Comparison of ENCODE assay signal across 1 cellular context in genomic region chr7:66050990-66051424, GRCh38.
TF ChIP-seq lines count a peak whose summit lies in the region.

No MANE protein-coding gene starts in this region.

TF ChIP-seq in HepG2, 621 proteins besides CTCF, POLR2A, EP300 and RAD21 (continued from another document and continues in another):
- TF ChIP-seq, protein P1, sequence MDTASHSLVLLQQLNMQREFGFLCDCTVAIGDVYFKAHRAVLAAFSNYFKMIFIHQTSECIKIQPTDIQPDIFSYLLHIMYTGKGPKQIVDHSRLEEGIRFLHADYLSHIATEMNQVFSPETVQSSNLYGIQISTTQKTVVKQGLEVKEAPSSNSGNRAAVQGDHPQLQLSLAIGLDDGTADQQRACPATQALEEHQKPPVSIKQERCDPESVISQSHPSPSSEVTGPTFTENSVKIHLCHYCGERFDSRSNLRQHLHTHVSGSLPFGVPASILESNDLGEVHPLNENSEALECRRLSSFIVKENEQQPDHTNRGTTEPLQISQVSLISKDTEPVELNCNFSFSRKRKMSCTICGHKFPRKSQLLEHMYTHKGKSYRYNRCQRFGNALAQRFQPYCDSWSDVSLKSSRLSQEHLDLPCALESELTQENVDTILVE (CRISPR knock-in tag; IDR thresholded peaks at IDR 0.05) = 0 out of 2 replicates have a peak, but pooled peaks have one; percentile 26
- TF ChIP-seq KLF16 (CRISPR knock-in tag; IDR thresholded peaks at IDR 0.05) = peak in 1 of 2 experiments; percentile 26; a peak in 1 of 4 replicates
- 0 out of 2 replicates have a peak, but pooled peaks have one; percentile 5 for TF ChIP-seq MNT (IDR thresholded peaks at IDR 0.05)
- TF ChIP-seq FOXO1 (CRISPR knock-in tag; IDR thresholded peaks at IDR 0.05) = peak; percentile 45; the same call in 1 of the 2 replicates
- no peak for TF ChIP-seq REST (IDR thresholded peaks at IDR 0.05; ENCODE audit: borderline replicate concordance in 1 of 2, low read depth in 1 of 2, low read length in 2 of 2)
- TF ChIP-seq ZNF614 (CRISPR knock-in tag; IDR thresholded peaks at IDR 0.05; ENCODE audit: borderline replicate concordance) = 0 out of 2 replicates have a peak, but pooled peaks have one; percentile 36
- TF ChIP-seq MEIS1 (CRISPR knock-in tag; IDR thresholded peaks at IDR 0.05; ENCODE audit: borderline replicate concordance) = no peak
- TF ChIP-seq FOXP1 (IDR thresholded peaks at IDR 0.05) = no peak
- no peak for TF ChIP-seq FOXP1 (CRISPR knock-in tag; IDR thresholded peaks at IDR 0.05)
- TF ChIP-seq, protein P2, sequence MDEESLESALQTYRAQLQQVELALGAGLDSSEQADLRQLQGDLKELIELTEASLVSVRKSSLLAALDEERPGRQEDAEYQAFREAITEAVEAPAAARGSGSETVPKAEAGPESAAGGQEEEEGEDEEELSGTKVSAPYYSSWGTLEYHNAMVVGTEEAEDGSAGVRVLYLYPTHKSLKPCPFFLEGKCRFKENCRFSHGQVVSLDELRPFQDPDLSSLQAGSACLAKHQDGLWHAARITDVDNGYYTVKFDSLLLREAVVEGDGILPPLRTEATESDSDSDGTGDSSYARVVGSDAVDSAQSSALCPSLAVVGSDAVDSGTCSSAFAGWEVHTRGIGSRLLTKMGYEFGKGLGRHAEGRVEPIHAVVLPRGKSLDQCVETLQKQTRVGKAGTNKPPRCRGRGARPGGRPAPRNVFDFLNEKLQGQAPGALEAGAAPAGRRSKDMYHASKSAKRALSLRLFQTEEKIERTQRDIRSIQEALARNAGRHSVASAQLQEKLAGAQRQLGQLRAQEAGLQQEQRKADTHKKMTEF (CRISPR knock-in tag; IDR thresholded peaks at IDR 0.05) = 0 out of 2 replicates have a peak, but pooled peaks have one; percentile 26
- peak; percentile 60; the same call in 1 of the 2 replicates for TF ChIP-seq PHF21A (CRISPR knock-in tag; IDR thresholded peaks at IDR 0.05)
- peak; percentile 89 for TF ChIP-seq TEAD3 (CRISPR knock-in tag; optimal IDR thresholded peaks at IDR 0.05; ENCODE audit: borderline replicate concordance)
- no peak for TF ChIP-seq ATF7-NPFF (CRISPR knock-in tag; IDR thresholded peaks at IDR 0.05; ENCODE audit: low read depth)
- no peak for TF ChIP-seq ZNF761 (CRISPR knock-in tag; conservative IDR thresholded peaks at IDR 0.05)
- no peak for TF ChIP-seq ZSCAN22 (CRISPR knock-in tag; IDR thresholded peaks at IDR 0.05)
- TF ChIP-seq DNMT3B (CRISPR knock-in tag; conservative IDR thresholded peaks at IDR 0.05) = 0 out of 2 replicates have a peak, but pooled peaks have one; percentile 49
- TF ChIP-seq GZF1 (CRISPR knock-in tag; IDR thresholded peaks at IDR 0.05) = no peak
- peak; percentile 54; the same call in 1 of the 2 replicates for TF ChIP-seq ATF2 (CRISPR knock-in tag; IDR thresholded peaks at IDR 0.05)
- peak; percentile 24; the same call in 1 of the 2 replicates for TF ChIP-seq ZNF12 (CRISPR knock-in tag; IDR thresholded peaks at IDR 0.05)
- 0 out of 2 replicates have a peak, but pooled peaks have one; percentile 35 for TF ChIP-seq NFIC (IDR thresholded peaks at IDR 0.05; ENCODE audit: low read length)
- no peak for TF ChIP-seq NFE2L1 (CRISPR knock-in tag; IDR thresholded peaks at IDR 0.05; ENCODE audit: borderline replicate concordance)
- TF ChIP-seq HDAC2 (CRISPR knock-in tag; IDR thresholded peaks at IDR 0.05) = peak; percentile 40; the same call in 1 of the 2 replicates
- TF ChIP-seq ZNF335 (CRISPR knock-in tag; IDR thresholded peaks at IDR 0.05) = no peak
- no peak for TF ChIP-seq HINFP (CRISPR knock-in tag; IDR thresholded peaks at IDR 0.05; ENCODE audit: low read depth)
- TF ChIP-seq ZNF720 (CRISPR knock-in tag; IDR thresholded peaks at IDR 0.05) = no peak
- no peak for TF ChIP-seq NR2F2 (IDR thresholded peaks at IDR 0.05; ENCODE audit: borderline replicate concordance, low read depth)
- 0 out of 2 replicates have a peak, but pooled peaks have one; percentile 25 for TF ChIP-seq ZNF770 (CRISPR knock-in tag; IDR thresholded peaks at IDR 0.05)
- no peak for TF ChIP-seq HNRNPL (IDR thresholded peaks at IDR 0.05; ENCODE audit: low read depth, low read length)
- no peak; the same call in 1 of the 2 replicates for TF ChIP-seq ZMYM3 (CRISPR knock-in tag; IDR thresholded peaks at IDR 0.05)
- TF ChIP-seq LCORL (IDR thresholded peaks at IDR 0.05) = 0 out of 2 replicates have a peak, but pooled peaks have one; percentile 35
- TF ChIP-seq LCORL (CRISPR knock-in tag; IDR thresholded peaks at IDR 0.05) = no peak
- peak; percentile 62; the same call in 1 of the 2 replicates for TF ChIP-seq CBX5 (CRISPR knock-in tag; IDR thresholded peaks at IDR 0.05; ENCODE audit: borderline replicate concordance)
- TF ChIP-seq, protein P3, sequence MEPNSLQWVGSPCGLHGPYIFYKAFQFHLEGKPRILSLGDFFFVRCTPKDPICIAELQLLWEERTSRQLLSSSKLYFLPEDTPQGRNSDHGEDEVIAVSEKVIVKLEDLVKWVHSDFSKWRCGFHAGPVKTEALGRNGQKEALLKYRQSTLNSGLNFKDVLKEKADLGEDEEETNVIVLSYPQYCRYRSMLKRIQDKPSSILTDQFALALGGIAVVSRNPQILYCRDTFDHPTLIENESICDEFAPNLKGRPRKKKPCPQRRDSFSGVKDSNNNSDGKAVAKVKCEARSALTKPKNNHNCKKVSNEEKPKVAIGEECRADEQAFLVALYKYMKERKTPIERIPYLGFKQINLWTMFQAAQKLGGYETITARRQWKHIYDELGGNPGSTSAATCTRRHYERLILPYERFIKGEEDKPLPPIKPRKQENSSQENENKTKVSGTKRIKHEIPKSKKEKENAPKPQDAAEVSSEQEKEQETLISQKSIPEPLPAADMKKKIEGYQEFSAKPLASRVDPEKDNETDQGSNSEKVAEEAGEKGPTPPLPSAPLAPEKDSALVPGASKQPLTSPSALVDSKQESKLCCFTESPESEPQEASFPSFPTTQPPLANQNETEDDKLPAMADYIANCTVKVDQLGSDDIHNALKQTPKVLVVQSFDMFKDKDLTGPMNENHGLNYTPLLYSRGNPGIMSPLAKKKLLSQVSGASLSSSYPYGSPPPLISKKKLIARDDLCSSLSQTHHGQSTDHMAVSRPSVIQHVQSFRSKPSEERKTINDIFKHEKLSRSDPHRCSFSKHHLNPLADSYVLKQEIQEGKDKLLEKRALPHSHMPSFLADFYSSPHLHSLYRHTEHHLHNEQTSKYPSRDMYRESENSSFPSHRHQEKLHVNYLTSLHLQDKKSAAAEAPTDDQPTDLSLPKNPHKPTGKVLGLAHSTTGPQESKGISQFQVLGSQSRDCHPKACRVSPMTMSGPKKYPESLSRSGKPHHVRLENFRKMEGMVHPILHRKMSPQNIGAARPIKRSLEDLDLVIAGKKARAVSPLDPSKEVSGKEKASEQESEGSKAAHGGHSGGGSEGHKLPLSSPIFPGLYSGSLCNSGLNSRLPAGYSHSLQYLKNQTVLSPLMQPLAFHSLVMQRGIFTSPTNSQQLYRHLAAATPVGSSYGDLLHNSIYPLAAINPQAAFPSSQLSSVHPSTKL (CRISPR knock-in tag; IDR thresholded peaks at IDR 0.05) = peak; percentile 55
- TF ChIP-seq RXRA (CRISPR knock-in tag; IDR thresholded peaks at IDR 0.05) = peak; percentile 28; the same call in 1 of the 2 replicates
- no peak for TF ChIP-seq TERF1 (CRISPR knock-in tag; IDR thresholded peaks at IDR 0.05)
- TF ChIP-seq CEBPB (IDR thresholded peaks at IDR 0.05; ENCODE audit: borderline replicate concordance, low read depth, low read length) = peak; percentile 89
- TF ChIP-seq ZNF205 (CRISPR knock-in tag; IDR thresholded peaks at IDR 0.05) = no peak
- TF ChIP-seq GABPA (IDR thresholded peaks at IDR 0.05; ENCODE audit: low read depth, low read length) = no peak
- TF ChIP-seq GABPA (CRISPR knock-in tag; IDR thresholded peaks at IDR 0.05; ENCODE audit: low read depth) = no peak
- TF ChIP-seq HMGA1 (CRISPR knock-in tag; conservative IDR thresholded peaks at IDR 0.05) = no peak
- 0 out of 2 replicates have a peak, but pooled peaks have one; percentile 18 for TF ChIP-seq ZNF331 (CRISPR knock-in tag; IDR thresholded peaks at IDR 0.05)
- TF ChIP-seq IRF2 (CRISPR knock-in tag; IDR thresholded peaks at IDR 0.05) = 0 out of 2 replicates have a peak, but pooled peaks have one; percentile 33
- no peak for TF ChIP-seq KDM5A (IDR thresholded peaks at IDR 0.05; ENCODE audit: borderline replicate concordance, low read length)
- no peak for TF ChIP-seq ZNF547 (CRISPR knock-in tag; IDR thresholded peaks at IDR 0.05)
- TF ChIP-seq KDM6A (CRISPR knock-in tag; IDR thresholded peaks at IDR 0.05; ENCODE audit: low read depth) = no peak
- no peak for TF ChIP-seq ZNF253 (CRISPR knock-in tag; IDR thresholded peaks at IDR 0.05; ENCODE audit: borderline replicate concordance)
- TF ChIP-seq ZNF75D (CRISPR knock-in tag; IDR thresholded peaks at IDR 0.05; ENCODE audit: borderline replicate concordance) = no peak
- TF ChIP-seq TCF7 (IDR thresholded peaks at IDR 0.05; ENCODE audit: low read depth) = no peak
- TF ChIP-seq ZFX (CRISPR knock-in tag; IDR thresholded peaks at IDR 0.05; ENCODE audit: low read depth) = peak; percentile 33; the same call in 1 of the 2 replicates
